Comparison of ENCODE assay signal across 10 cellular contexts in the genomic region with DNA sequence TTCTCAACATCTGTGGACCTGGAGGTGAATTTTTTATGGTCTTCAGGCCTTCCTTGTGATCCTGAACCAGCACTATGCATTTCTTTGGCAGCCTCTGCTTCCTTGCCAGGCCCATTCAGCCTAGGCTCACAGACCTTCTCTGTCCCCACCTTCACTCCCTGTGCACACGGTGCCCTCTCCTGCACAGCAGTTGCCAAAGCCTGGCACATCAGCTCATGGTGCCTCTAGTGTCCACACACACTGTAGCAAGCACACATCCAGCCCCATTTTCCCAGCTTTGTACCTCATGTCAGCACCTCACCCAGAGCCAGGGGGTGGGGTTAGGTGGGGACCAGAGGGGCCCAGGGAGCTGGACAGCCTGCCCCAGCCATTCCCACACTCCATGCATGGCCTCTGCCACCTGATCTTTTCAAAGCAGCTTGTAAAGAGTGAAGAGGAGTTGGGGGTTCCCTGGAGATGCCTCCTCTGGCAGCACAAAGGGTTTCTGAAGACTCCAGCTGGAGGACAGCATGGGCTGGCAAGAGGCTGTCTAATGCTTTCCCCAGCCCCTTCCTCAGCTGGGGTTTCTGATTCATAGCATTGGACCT. TPM values are rescaled to one million over a fixed set of nuclear protein-coding genes. Genes with fewer than 3 reads are reported as not detected.
A peak's percentile ranks its signal among the peaks of the same experiment; 100 is the strongest.
DNase-seq lines count a peak whose midpoint lies in the region; TF ChIP-seq lines count a peak whose summit lies in the region.
"Had no signal": no experiment of that assay in that cellular context is flagged by ENCODE, and none has a peak within 500 bp of the region (broad histone marks: within the 10 kb centered on the region; RNA-seq: fewer than 3 reads in every experiment).

No MANE protein-coding gene starts in this region.

- no peaks in the 10 kb centered on the region for H3K79me2 ChIP-seq in osteoblast (ENCODE audit: insufficient read depth, low read length)

- H2AFZ ChIP-seq in osteoblast (ENCODE audit: low read length): no peak overlapping the region

- no peaks in the 10 kb centered on the region for H4K20me1 ChIP-seq in osteoblast (ENCODE audit: insufficient read depth, low read length)

- no peak overlapping the region for H3K27ac ChIP-seq in osteoblast (ENCODE audit: low read depth, low read length)
- H3K27ac ChIP-seq: adrenal gland, skin epidermis had no signal

- DNase-seq in GM03348 (ENCODE audit: low spot score) (peak; percentile 64), M059J (ENCODE audit: low read depth) (peak; percentile 81), epithelial cell of proximal tubule (ENCODE audit: low read depth) (no peak), osteoblast (ENCODE audit: insufficient read length, low spot score, missing footprints) (peak; percentile 84), NCI-H187 treated with DMSO at 0.1 percent for 48 hours (lab: John Stamatoyannopoulos, UW) (no peak), T1000 (lab: John Stamatoyannopoulos, UW) (no peak)
- no peak for DNase-seq in activated CD8-positive, alpha-beta memory T cell treated with anti-CD3 and anti-CD28 coated beads for 24 hours
- DNase-seq: NCI-H2081 had no signal

- TF ChIP-seq CTCF in epithelial cell of proximal tubule (conservative IDR thresholded peaks at IDR 0.05; ENCODE audit: low read depth, low read length) (peak; percentile 61), osteoblast (IDR thresholded peaks at IDR 0.05; ENCODE audit: extremely low read depth, low read depth, low read length) (peak; percentile 52)

- H3K4me2 ChIP-seq in osteoblast (ENCODE audit: insufficient read depth, low read length): no peak overlapping the region

- no peaks in the 10 kb centered on the region for H3K27me3 ChIP-seq in osteoblast (ENCODE audit: insufficient read depth, low read length)
- H3K27me3 ChIP-seq: adrenal gland had no signal

- H3K4me1 ChIP-seq in osteoblast (ENCODE audit: insufficient read depth, low read length): peaks cover 11% of the 10 kb centered on the region
- H3K4me1 ChIP-seq: adrenal gland had no signal

- H3K4me3 ChIP-seq in epithelial cell of proximal tubule (ENCODE audit: low read depth, low read length): no peak overlapping the region
- no peak overlapping the region for H3K4me3 ChIP-seq in osteoblast (ENCODE audit: insufficient read depth, low read length)
- H3K4me3 ChIP-seq: adrenal gland, skin epidermis had no signal

- H3K36me3 ChIP-seq in osteoblast (ENCODE audit: insufficient read depth, low read length): no peaks in the 10 kb centered on the region
- H3K36me3 ChIP-seq: adrenal gland had no signal

- no peaks in the 10 kb centered on the region for H3K9me3 ChIP-seq in osteoblast (ENCODE audit: low read depth, low read length)
- H3K9me3 ChIP-seq: adrenal gland had no signal

RNA-seq across cellular contexts. Expression of a gene that starts 57.9 kb away (rescaled TPM):
- 2.2 TPM in 1 of 2 replicates, not detected in the other for total RNA-seq in M059J (2014; rRNA removed; shearing (Covaris generic))
- total RNA-seq in epithelial cell of proximal tubule: not detected in 2 replicates
- total RNA-seq in osteoblast: not detected in 2 replicates
- total RNA-seq: adrenal gland had no signal

Comparison
In these comparisons a context has a peak if more than half of its experiments do, and no peak if none do; other contexts are left out.
1. DNase-seq: peak in GM03348 (single experiment), M059J (single experiment) and osteoblast (single experiment); none in epithelial cell of proximal tubule (single experiment), NCI-H187 treated with DMSO at 0.1 percent for 48 hours (single experiment), T1000 (single experiment) and activated CD8-positive, alpha-beta memory T cell treated with anti-CD3 and anti-CD28 coated beads for 24 hours (single experiment).